21 cellular contexts compared by ENCODE assay signal in genomic region chr17:21025446-21025845, GRCh38. TPM values are rescaled to one million over a fixed set of nuclear protein-coding genes. Genes with fewer than 3 reads are reported as not detected.
A peak's percentile ranks its signal among the peaks of the same experiment; 100 is the strongest.
DNase-seq lines count a peak whose midpoint lies in the region; ATAC-seq and TF ChIP-seq lines count a peak whose summit lies in the region.
"Had no signal": no experiment of that assay in that cellular context is flagged by ENCODE, and none has a peak within 500 bp of the region (broad histone marks: within the 10 kb centered on the region; RNA-seq: fewer than 3 reads in every experiment).

No MANE protein-coding gene starts in this region.

- peaks cover 93% of the 10 kb centered on the region for H3K36me3 Mint-ChIP-seq in activated T-cell treated with anti-CD3 and anti-CD28 coated beads, Interleukin-2, amount 50 U/mL, for 24 hours (ENCODE audit: low read depth)
- H3K36me3 Mint-ChIP-seq in activated T-cell treated with anti-CD3 and anti-CD28 coated beads, Interleukin-2, amount 50 U/mL, for 4 hours (ENCODE audit: insufficient read depth) = peaks cover 28% of the 10 kb centered on the region

- DNase-seq in activated T-cell treated with anti-CD3 and anti-CD28 coated beads, Interleukin-2, amount 50 U/mL, for 24 hours = no peak
- DNase-seq in activated T-cell treated with anti-CD3 and anti-CD28 coated beads, Interleukin-2, amount 50 U/mL, for 4 hours = no peak
- DNase-seq in IMR-90 (peak; percentile 54), brain microvascular endothelial cell (peak; percentile 43), trophoblast cell (no peak), anterior cingulate cortex (lab: John Stamatoyannopoulos, UW) (no peak), epidermal melanocyte (ENCODE audit: insufficient read length, low spot score) (no peak)
- DNase-seq: activated CD4-positive, alpha-beta T cell treated with anti-CD3 and anti-CD28 coated beads for 4 hours; activated CD8-positive, alpha-beta memory T cell treated with anti-CD3 and anti-CD28 coated beads, Interleukin-2, amount 50 U/mL, for 48 hours; C1 segment of cervical spinal cord; DMS 273 treated with DMSO at 0.1 percent for 48 hours; GF-D8; KG1; left lung; NCI-H2029 treated with DMSO at 0.1 percent for 48 hours; NCI-H446; NK-92 treated with Interleukin-12 subunit alpha and Interleukin-12 subunit beta, amount 100 ng/mL, for 24 hours; T-helper 9 cell had no signal

- no peaks in the 10 kb centered on the region for H3K9me3 Mint-ChIP-seq in activated T-cell treated with anti-CD3 and anti-CD28 coated beads, Interleukin-2, amount 50 U/mL, for 24 hours
- no peaks in the 10 kb centered on the region for H3K9me3 Mint-ChIP-seq in activated T-cell treated with anti-CD3 and anti-CD28 coated beads, Interleukin-2, amount 50 U/mL, for 4 hours
- H3K9me3 Mint-ChIP-seq: central memory CD8-positive, alpha-beta T cell had no signal

- no peak overlapping the region for H3K4me3 Mint-ChIP-seq in activated T-cell treated with anti-CD3 and anti-CD28 coated beads, Interleukin-2, amount 50 U/mL, for 24 hours
- H3K4me3 Mint-ChIP-seq in activated T-cell treated with anti-CD3 and anti-CD28 coated beads, Interleukin-2, amount 50 U/mL, for 4 hours = no peak overlapping the region
- H3K4me3 Mint-ChIP-seq: central memory CD8-positive, alpha-beta T cell had no signal

- H2AFZ ChIP-seq in IMR-90 (replicated peaks; ENCODE audit: low read length, poor library complexity) (no peak overlapping the region), trophoblast cell (ENCODE audit: insufficient read depth, low read length, poor library complexity) (no peak overlapping the region)

- H3K27me3 Mint-ChIP-seq in activated T-cell treated with anti-CD3 and anti-CD28 coated beads, Interleukin-2, amount 50 U/mL, for 24 hours = no peaks in the 10 kb centered on the region
- no peaks in the 10 kb centered on the region for H3K27me3 Mint-ChIP-seq in activated T-cell treated with anti-CD3 and anti-CD28 coated beads, Interleukin-2, amount 50 U/mL, for 4 hours (ENCODE audit: low read depth)
- H3K27me3 Mint-ChIP-seq: central memory CD8-positive, alpha-beta T cell had no signal

- no peak overlapping the region for H2BK12ac ChIP-seq in trophoblast cell (ENCODE audit: low read length)

- peaks cover 47% of the 10 kb centered on the region for H3K79me2 ChIP-seq in trophoblast cell (ENCODE audit: control insufficient read depth, insufficient read depth, low read length, poor library complexity)

- H3K79me1 ChIP-seq in IMR-90 (ENCODE audit: low read depth in 1 of 2, low read length in 2 of 2) (peaks cover 5 to 68% of the 10 kb centered on the region in 2 experiments; a peak in 2 of 4 replicates), trophoblast cell (ENCODE audit: low read length) (no peaks in the 10 kb centered on the region)

- H3K4me3 ChIP-seq in IMR-90 (ENCODE audit: insufficient read depth, low read depth, low read length) (no peak overlapping the region), brain microvascular endothelial cell (ENCODE audit: low read depth, low read length) (no peak overlapping the region), trophoblast cell (ENCODE audit: low read depth, low read length) (no peak overlapping the region)
- H3K4me3 ChIP-seq: left lung, SK-N-MC had no signal

- no peak overlapping the region for H2AK9ac ChIP-seq in IMR-90 (replicated peaks; ENCODE audit: low read depth, low read length, poor library complexity)

- no peak overlapping the region for H4K8ac ChIP-seq in IMR-90 (ENCODE audit: low read depth in 2 of 2, low read length in 2 of 2)
- no peak overlapping the region for H4K8ac ChIP-seq in trophoblast cell (ENCODE audit: low read depth, low read length)

- no peak overlapping the region for H3K56ac ChIP-seq in IMR-90 (ENCODE audit: extremely low read depth, insufficient read depth, low read length)

- peak overlapping the region; percentile 88 for H3K27ac Mint-ChIP-seq in activated T-cell treated with anti-CD3 and anti-CD28 coated beads, Interleukin-2, amount 50 U/mL, for 24 hours

- peaks cover 100% of the 10 kb centered on the region for H4K20me1 ChIP-seq in IMR-90 (ENCODE audit: insufficient read depth, low read length)

- no peak for TF ChIP-seq RAD21 in IMR-90 (IDR thresholded peaks at IDR 0.05; ENCODE audit: low read length)

- H3K18ac ChIP-seq in IMR-90 (ENCODE audit: low read depth, low read length) (no peak overlapping the region), trophoblast cell (ENCODE audit: low read length) (no peak overlapping the region)

- no peak overlapping the region for H4K12ac ChIP-seq in trophoblast cell (ENCODE audit: low read depth, low read length)

- H3K23ac ChIP-seq in IMR-90 (ENCODE audit: low read depth, low read length) = no peak overlapping the region
- H3K23ac ChIP-seq in trophoblast cell (ENCODE audit: low read length) = no peak overlapping the region

- H2BK20ac ChIP-seq in IMR-90 (ENCODE audit: low read depth, low read length) = no peak overlapping the region

- H3K4me1 Mint-ChIP-seq in activated T-cell treated with anti-CD3 and anti-CD28 coated beads, Interleukin-2, amount 50 U/mL, for 24 hours (ENCODE audit: low read depth) = peaks cover 66% of the 10 kb centered on the region
- peaks cover 50% of the 10 kb centered on the region for H3K4me1 Mint-ChIP-seq in activated T-cell treated with anti-CD3 and anti-CD28 coated beads, Interleukin-2, amount 50 U/mL, for 4 hours (ENCODE audit: low read depth)

- intact Hi-C loops in IMR-90 (cut with micrococcal nuclease) = no loop called here

- H3K27ac ChIP-seq in IMR-90 (ENCODE audit: insufficient read depth, low read length) (no peak overlapping the region), brain microvascular endothelial cell (peak overlapping the region; percentile 23), trophoblast cell (ENCODE audit: low read depth, low read length) (no peak overlapping the region)
- H3K27ac ChIP-seq: left lung, SK-N-MC had no signal

- H2AK5ac ChIP-seq in IMR-90 (ENCODE audit: low read depth, low read length) (no peak overlapping the region), trophoblast cell (ENCODE audit: low read length) (no peak overlapping the region)

- no CpG with 5 or more reads among the region's 5 CpGs for WGBS in IMR-90 (ENCODE audit: extremely low coverage in 2 of 2, insufficient read length in 1 of 2), 2 experiments
- WGBS in trophoblast cell (ENCODE audit: extremely low coverage, insufficient coverage, insufficient read length) = no CpG with 5 or more reads among the region's 5 CpGs

- ATAC-seq in activated T-cell treated with anti-CD3 and anti-CD28 coated beads, Interleukin-2, amount 50 U/mL, for 4 hours = no peak
- ATAC-seq in IMR-90 (ENCODE audit: low read depth) = no peak
- no peak for ATAC-seq in HG03565 (IDR thresholded peaks at IDR 0.05; ENCODE audit: unreplicated experiment)
- ATAC-seq: left lung had no signal

- no peaks in the 10 kb centered on the region for H3K9me3 ChIP-seq in IMR-90 (ENCODE audit: control insufficient read depth, insufficient read depth, low read length)
- no peaks in the 10 kb centered on the region for H3K9me3 ChIP-seq in trophoblast cell (ENCODE audit: insufficient read depth, low read depth, low read length)
- H3K9me3 ChIP-seq: left lung had no signal

- H2BK120ac ChIP-seq in IMR-90 (ENCODE audit: low read depth, low read length) (no peak overlapping the region), trophoblast cell (ENCODE audit: insufficient read depth, low read length, poor library complexity) (no peak overlapping the region)

- TF ChIP-seq CTCF in IMR-90 (conservative IDR thresholded peaks at IDR 0.05; ENCODE audit: low read depth, low read length) (no peak), brain microvascular endothelial cell (IDR thresholded peaks at IDR 0.05; ENCODE audit: low read depth, low read length, missing control alignments) (no peak)

- no peak overlapping the region for H3K9ac ChIP-seq in IMR-90 (ENCODE audit: low read depth, low read length)
- no peak overlapping the region for H3K9ac ChIP-seq in trophoblast cell (ENCODE audit: low read length)

- no peak overlapping the region for H2BK15ac ChIP-seq in IMR-90 (ENCODE audit: low read depth, low read length)

- in situ Hi-C loops in IMR-90 (cut with MboI; ENCODE audit: low sequenced_read_pairs) = no loop called here
- in situ Hi-C loops in brain microvascular endothelial cell (cut with HindIII; ENCODE audit: low pct_ligation_motif_present, low sequenced_read_pairs) = no loop called here

- no peaks in the 10 kb centered on the region for H3K27me3 ChIP-seq in IMR-90 (ENCODE audit: control insufficient read depth, insufficient read depth, low read length)
- H3K27me3 ChIP-seq in brain microvascular endothelial cell (replicated peaks) = no peaks in the 10 kb centered on the region
- H3K27me3 ChIP-seq in trophoblast cell (ENCODE audit: insufficient read depth, low read length) = no peaks in the 10 kb centered on the region
- H3K27me3 ChIP-seq: left lung had no signal

- H2BK5ac ChIP-seq in IMR-90 (ENCODE audit: low read depth, low read length, poor library complexity, severe bottlenecking) (no peak overlapping the region), trophoblast cell (ENCODE audit: low read depth, low read length, poor library complexity) (no peak overlapping the region)

- H4K5ac ChIP-seq in IMR-90 (ENCODE audit: low read depth, low read length) = no peak overlapping the region

- no peak overlapping the region for H3K4me2 ChIP-seq in IMR-90 (ENCODE audit: low read depth, low read length)
- no peak overlapping the region for H3K4me2 ChIP-seq in trophoblast cell (ENCODE audit: low read length)

- no peak for TF ChIP-seq POLR2A in IMR-90 (IDR thresholded peaks at IDR 0.05; ENCODE audit: low read depth, low read length)

- H3K36me3 ChIP-seq in IMR-90 (ENCODE audit: control insufficient read depth, insufficient read depth, low read length) (peaks cover 51% of the 10 kb centered on the region), brain microvascular endothelial cell (replicated peaks) (peaks cover 61% of the 10 kb centered on the region), trophoblast cell (ENCODE audit: control insufficient read depth in 1 of 2, insufficient read depth in 2 of 2, low read length in 2 of 2) (peaks cover 53 to 63% of the 10 kb centered on the region in 2 experiments)

- BruUV-seq in IMR-90 (replicated peaks; lab: Mats Ljungman, UMichigan) = no TSS peak

- CTCF ChIA-PET in IMR-90 (lab: Yijun Ruan, JAX) = no interaction called here

- H3K14ac ChIP-seq in IMR-90 (replicated peaks; ENCODE audit: low read depth, low read length) = no peak overlapping the region
- no peak overlapping the region for H3K14ac ChIP-seq in trophoblast cell (ENCODE audit: low read length)

- H3K4ac ChIP-seq in IMR-90 (ENCODE audit: low read depth, low read length) (no peak overlapping the region), trophoblast cell (ENCODE audit: low read depth, low read length) (peak overlapping the region; percentile 94)

- H3K4me1 ChIP-seq in IMR-90 (ENCODE audit: control insufficient read depth, insufficient read depth, low read length) (peaks cover 17% of the 10 kb centered on the region), trophoblast cell (ENCODE audit: control insufficient read depth in 1 of 2, insufficient read depth in 2 of 2, low read length in 2 of 2) (no peaks in the 10 kb centered on the region)

- H4K91ac ChIP-seq in IMR-90 (ENCODE audit: insufficient read depth, low read depth, low read length) = no peak overlapping the region
- H4K91ac ChIP-seq in trophoblast cell (ENCODE audit: low read depth, low read length) = no peak overlapping the region

- dilution Hi-C loops in IMR-90 (cut with HindIII; ENCODE audit: low sequenced_read_pairs, unreplicated experiment) = no loop called here

- POLR2A ChIA-PET in IMR-90 (lab: Charles Lee; ENCODE audit: unreplicated experiment) = no interaction called here

- H3K9me1 ChIP-seq in IMR-90 (ENCODE audit: insufficient read depth, low read length) = peaks cover 35% of the 10 kb centered on the region

RNA-seq across cellular contexts. Expression of gene USP22, which starts 17.4 kb away (rescaled TPM):
- 100 to 1,000 TPM; 112 to 125 (median 124) TPM for total RNA-seq in activated T-cell treated with anti-CD3 and anti-CD28 coated beads, Interleukin-2, amount 50 U/mL, for 4 hours
- total RNA-seq in IMR-90 (2012; rRNA removed) = 250 and 319 TPM in 2 replicates
- 161 and 173 TPM in 2 replicates for polyA plus RNA-seq in IMR-90 (2012; rRNA removed)
- 91.3 and 126 TPM in 2 replicates for polyA plus RNA-seq in IMR-90 (2012; cell fraction: cytosol; rRNA removed)
- polyA plus RNA-seq in IMR-90 (2012; cell fraction: nucleus; rRNA removed; ENCODE audit: low replicate concordance) = 154 and 168 TPM in 2 replicates
- 114 and 115 TPM in 2 replicates for polyA plus RNA-seq in trophoblast cell (2013)

Comparison
In these comparisons a context has a peak if more than half of its experiments do, and no peak if none do; other contexts are left out.
1. DNase-seq: peak in IMR-90 (single experiment) and brain microvascular endothelial cell (single experiment); none in activated T-cell treated with anti-CD3 and anti-CD28 coated beads, Interleukin-2, amount 50 U/mL, for 24 hours (single experiment), activated T-cell treated with anti-CD3 and anti-CD28 coated beads, Interleukin-2, amount 50 U/mL, for 4 hours (single experiment), trophoblast cell (0 of 2), anterior cingulate cortex (0 of 58) and epidermal melanocyte (single experiment).